Comparison of ENCODE assay signal across 1 cellular context in genomic region chr1:151325646-151326429, GRCh38.
TF ChIP-seq lines count a peak whose summit lies in the region.

No MANE protein-coding gene starts in this region.

TF ChIP-seq in SK-N-SH, 30 proteins besides CTCF, POLR2A, EP300 and RAD21 (continued from another document):
- no peak for TF ChIP-seq MXI1 (IDR thresholded peaks at IDR 0.05; ENCODE audit: low read depth, low read length)
TF ChIP-seq in SK-N-SH: peak in this region for 0.
